Comparison of ENCODE assay signal across 27 cellular contexts in the genomic region with DNA sequence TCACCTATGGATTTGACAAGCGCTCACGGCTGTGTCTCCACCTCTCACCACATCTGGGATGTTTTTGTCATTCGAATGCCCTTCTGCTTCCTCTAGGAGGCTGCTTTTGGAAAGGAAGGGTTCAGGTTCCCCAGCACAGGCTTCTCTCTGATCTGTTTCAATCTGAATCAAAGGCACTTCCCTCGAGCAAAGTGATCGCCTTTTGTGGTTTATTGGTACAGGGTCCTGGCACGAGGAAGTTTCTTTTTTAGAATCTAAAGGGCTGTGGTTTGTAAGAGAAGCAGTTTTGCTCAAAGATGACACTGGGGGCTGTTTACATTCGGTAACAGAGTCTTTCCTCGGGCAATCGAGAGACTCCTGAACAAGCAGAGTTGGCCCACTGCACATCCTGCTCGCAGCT.
DNase-seq lines count a peak whose midpoint lies in the region; ATAC-seq and TF ChIP-seq lines count a peak whose summit lies in the region.
"Had no signal": no experiment of that assay in that cellular context is flagged by ENCODE, and none has a peak within 500 bp of the region (broad histone marks: within the 10 kb centered on the region; RNA-seq: fewer than 3 reads in every experiment).

No MANE protein-coding gene starts in this region.

- POLR2A ChIA-PET in activated CD4-positive, alpha-beta T cell treated with anti-CD3 and anti-CD28 coated beads, Interleukin-2, amount 10 ng/mL, durations not matched to agents 7 days and 5 days (lab: Charles Lee) = no interaction called here

- H3K4me1 ChIP-seq in BLaER1 (peaks cover 22% of the 10 kb centered on the region), endodermal cell (ENCODE audit: control insufficient read depth, insufficient read depth, low read length) (no peaks in the 10 kb centered on the region)
- H3K4me1 ChIP-seq: ascending aorta, transverse colon had no signal

- CTCF ChIA-PET in activated CD4-positive, alpha-beta T cell treated with anti-CD3 and anti-CD28 coated beads, Interleukin-2, amount 10 ng/mL, durations not matched to agents 7 days and 5 days (lab: Charles Lee) = no interaction called here

- peak; percentile 48 for ATAC-seq in GM18870 (IDR thresholded peaks at IDR 0.05; ENCODE audit: unreplicated experiment)
- ATAC-seq in HG03103 (IDR thresholded peaks at IDR 0.05; ENCODE audit: low read depth, unreplicated experiment) = peak; percentile 52
- no peak for ATAC-seq in HG03045 (IDR thresholded peaks at IDR 0.05; ENCODE audit: unreplicated experiment)
- no peak for ATAC-seq in left ventricle myocardium superior
- ATAC-seq: SK-N-SH treated with all-trans-retinoic acid at 6 μM for 48 hours had no signal

- H3K27me3 Mint-ChIP-seq in endodermal cell (ENCODE audit: insufficient read depth) = no peaks in the 10 kb centered on the region
- no peaks in the 10 kb centered on the region for H3K27me3 Mint-ChIP-seq in progenitor cell of endocrine pancreas
- no peaks in the 10 kb centered on the region for H3K27me3 Mint-ChIP-seq in activated CD4-positive, alpha-beta T cell treated with anti-CD3 and anti-CD28 coated beads, Interleukin-2, amount 10 ng/mL, durations not matched to agents 7 days and 5 days
- H3K27me3 Mint-ChIP-seq: activated naive CD8-positive, alpha-beta T cell; dendritic cell treated with granulocyte-macrophage colony-stimulating factor and Interleukin-4, amounts not matched to agents 40 ng/mL and 50 ng/mL, for 4 days had no signal

- H3K4me1 Mint-ChIP-seq in endodermal cell (no peaks in the 10 kb centered on the region), progenitor cell of endocrine pancreas (ENCODE audit: low read depth) (no peaks in the 10 kb centered on the region)
- no peaks in the 10 kb centered on the region for H3K4me1 Mint-ChIP-seq in activated CD4-positive, alpha-beta T cell treated with anti-CD3 and anti-CD28 coated beads, Interleukin-2, amount 10 ng/mL, durations not matched to agents 7 days and 5 days
- H3K4me1 Mint-ChIP-seq: CD8-positive, alpha-beta memory T cell had no signal

- no peak overlapping the region for H3K4me3 Mint-ChIP-seq in endodermal cell
- no peak overlapping the region for H3K4me3 Mint-ChIP-seq in progenitor cell of endocrine pancreas (ENCODE audit: low read depth)
- no peak overlapping the region for H3K4me3 Mint-ChIP-seq in activated CD4-positive, alpha-beta T cell treated with anti-CD3 and anti-CD28 coated beads, Interleukin-2, amount 10 ng/mL, durations not matched to agents 7 days and 5 days
- H3K4me3 Mint-ChIP-seq: activated naive CD8-positive, alpha-beta T cell; CD8-positive, alpha-beta memory T cell; dendritic cell treated with granulocyte-macrophage colony-stimulating factor and Interleukin-4, amounts not matched to agents 40 ng/mL and 50 ng/mL, for 4 days; T-helper 2 cell treated with Interferon-gamma antibody and Interleukin-4, amounts not matched to agents 5 μg/mL and 100 μg/mL, for 36 hours had no signal

- H3K27ac ChIP-seq in BLaER1 (no peak overlapping the region), endodermal cell (ENCODE audit: low read depth, low read length) (no peak overlapping the region)
- H3K27ac ChIP-seq: ascending aorta, RWPE1, transverse colon, VCaP had no signal

- no peak for TF ChIP-seq CTCF in endodermal cell (conservative IDR thresholded peaks at IDR 0.05)
- TF ChIP-seq CTCF in progenitor cell of endocrine pancreas (IDR thresholded peaks at IDR 0.05; ENCODE audit: unreplicated experiment) = no peak

- no peaks in the 10 kb centered on the region for H3K36me3 ChIP-seq in BLaER1
- H3K36me3 ChIP-seq in endodermal cell (ENCODE audit: control insufficient read depth, insufficient read depth, low read length) = no peaks in the 10 kb centered on the region
- H3K36me3 ChIP-seq: ascending aorta, transverse colon had no signal

- H3K27ac Mint-ChIP-seq in endodermal cell (no peak overlapping the region), progenitor cell of endocrine pancreas (no peak overlapping the region)
- no peak overlapping the region for H3K27ac Mint-ChIP-seq in activated CD4-positive, alpha-beta T cell treated with anti-CD3 and anti-CD28 coated beads, Interleukin-2, amount 10 ng/mL, durations not matched to agents 7 days and 5 days
- H3K27ac Mint-ChIP-seq: activated naive CD8-positive, alpha-beta T cell; CD8-positive, alpha-beta memory T cell; dendritic cell treated with granulocyte-macrophage colony-stimulating factor and Interleukin-4, amounts not matched to agents 40 ng/mL and 50 ng/mL, for 4 days; T-helper 2 cell treated with Interferon-gamma antibody and Interleukin-4, amounts not matched to agents 5 μg/mL and 100 μg/mL, for 36 hours had no signal

- H3K4me3 ChIP-seq in BLaER1 (no peak overlapping the region), endodermal cell (ENCODE audit: low read length) (no peak overlapping the region)
- H3K4me3 ChIP-seq: ascending aorta, transverse colon had no signal

- H3K36me3 Mint-ChIP-seq in endodermal cell (ENCODE audit: low read depth) = no peaks in the 10 kb centered on the region
- H3K36me3 Mint-ChIP-seq in progenitor cell of endocrine pancreas (ENCODE audit: insufficient read depth) = no peaks in the 10 kb centered on the region
- no peaks in the 10 kb centered on the region for H3K36me3 Mint-ChIP-seq in activated CD4-positive, alpha-beta T cell treated with anti-CD3 and anti-CD28 coated beads, Interleukin-2, amount 10 ng/mL, durations not matched to agents 7 days and 5 days (ENCODE audit: low read depth)
- H3K36me3 Mint-ChIP-seq: activated naive CD8-positive, alpha-beta T cell; CD8-positive, alpha-beta memory T cell had no signal

- intact Hi-C loops in left ventricle myocardium superior (cut with micrococcal nuclease) = no loop called here

- H3K9ac ChIP-seq in BLaER1 = no peak overlapping the region; the same call in 1 of the 2 replicates
- no peak overlapping the region for H3K9ac ChIP-seq in endodermal cell (ENCODE audit: extremely low read depth, low read length, poor library complexity, severe bottlenecking)

- H3K9me3 ChIP-seq in BLaER1 (peaks cover 4% of the 10 kb centered on the region; the same call in 1 of the 2 replicates), endodermal cell (ENCODE audit: control insufficient read depth, low read length) (no peaks in the 10 kb centered on the region)
- H3K9me3 ChIP-seq: ascending aorta, transverse colon had no signal

- peak overlapping the region; percentile 58 for H3K4me2 ChIP-seq in BLaER1

- 77 to 82% methylated on average over 9 to 10 of the region's 10 CpGs for WGBS in endodermal cell (ENCODE audit: insufficient coverage in 1 of 2, insufficient read length in 1 of 2), 2 experiments

- H3K27me3 ChIP-seq in BLaER1 (no peaks in the 10 kb centered on the region), endodermal cell (ENCODE audit: control insufficient read depth, insufficient read depth, low read length, poor library complexity, severe bottlenecking) (no peaks in the 10 kb centered on the region)
- H3K27me3 ChIP-seq: ascending aorta, transverse colon had no signal

- H4K20me1 ChIP-seq in BLaER1 = no peaks in the 10 kb centered on the region

- H3K9me3 Mint-ChIP-seq in endodermal cell (peaks cover 3% of the 10 kb centered on the region), progenitor cell of endocrine pancreas (ENCODE audit: low read depth) (peaks cover 4% of the 10 kb centered on the region)
- H3K9me3 Mint-ChIP-seq in activated CD4-positive, alpha-beta T cell treated with anti-CD3 and anti-CD28 coated beads, Interleukin-2, amount 10 ng/mL, durations not matched to agents 7 days and 5 days = peaks cover 8% of the 10 kb centered on the region

- peak; percentile 58 for DNase-seq in endodermal cell
- no peak for DNase-seq in progenitor cell of endocrine pancreas (ENCODE audit: low spot score, unreplicated experiment)
- DNase-seq in left ventricle myocardium superior = no peak
- no peak for DNase-seq in activated CD4-positive, alpha-beta T cell treated with anti-CD3 and anti-CD28 coated beads, Interleukin-2, amount 10 ng/mL, durations not matched to agents 7 days and 5 days
- DNase-seq: activated CD4-positive, alpha-beta T cell treated with anti-CD3 and anti-CD28 coated beads, Interleukin-2, amount 50 U/mL, for 1 hour; activated CD8-positive, alpha-beta memory T cell treated with anti-CD3 and anti-CD28 coated beads, Interleukin-2, amount 50 U/mL, for 4 hours; AML-193; CD8-positive, alpha-beta memory T cell; central memory CD4-positive, alpha-beta T cell; kidney glomerular epithelial cell; mammary epithelial cell; NCI-H1105; NCI-H1930; NCI-H526 treated with DMSO at 0.1 percent for 48 hours; stimulated activated CD8-positive, alpha-beta memory T cell treated with anti-CD3 and anti-CD28 coated beads, Interleukin-4, amount 100 ng/mL, for 48 hours; transverse colon had no signal

Comparison
In these comparisons a context has a peak if more than half of its experiments do, and no peak if none do; other contexts are left out.
1. ATAC-seq: peak in GM18870 (single experiment) and HG03103 (single experiment); none in HG03045 (single experiment) and left ventricle myocardium superior (single experiment).